ENCODE assay signal across 18 cellular contexts in genomic region chr12:101826766-101827368, GRCh38. TPM values are rescaled to one million over a fixed set of nuclear protein-coding genes. Genes with fewer than 3 reads are reported as not detected.
DNase-seq lines count a peak whose midpoint lies in the region; ATAC-seq and TF ChIP-seq lines count a peak whose summit lies in the region.
"Had no signal": no experiment of that assay in that cellular context is flagged by ENCODE, and none has a peak within 500 bp of the region (broad histone marks: within the 10 kb centered on the region; RNA-seq: fewer than 3 reads in every experiment).

No MANE protein-coding gene starts in this region.

- H3K9me3 Mint-ChIP-seq in activated CD4-positive, alpha-beta T cell treated with anti-CD3 and anti-CD28 coated beads, Interleukin-2, amount 10 ng/mL, durations not matched to agents 24 days and 14 days, result no peaks in the 10 kb centered on the region
- H3K9me3 Mint-ChIP-seq in activated CD4-positive, alpha-beta T cell treated with anti-CD3 and anti-CD28 coated beads, Interleukin-2, amount 10 ng/mL, durations not matched to agents 7 days and 5 days, result no peaks in the 10 kb centered on the region
- H3K9me3 Mint-ChIP-seq in activated naive CD8-positive, alpha-beta T cell treated with anti-CD3 and anti-CD28 coated beads, Interleukin-2, amount 10 ng/mL, durations not matched to agents 7 days and 5 days, result no peaks in the 10 kb centered on the region
- H3K9me3 Mint-ChIP-seq in nephron (no peaks in the 10 kb centered on the region), Caco-2 (ENCODE audit: unreplicated experiment) (no peaks in the 10 kb centered on the region)
- H3K9me3 Mint-ChIP-seq: activated T-cell treated with anti-CD3 and anti-CD28 coated beads, Interleukin-2, amount 50 U/mL, for 4 hours; CD8-positive, alpha-beta T cell had no signal

- ATAC-seq in activated naive CD8-positive, alpha-beta T cell treated with anti-CD3 and anti-CD28 coated beads, Interleukin-2, amount 10 ng/mL, durations not matched to agents 7 days and 5 days (ENCODE audit: low read depth), result no peak
- ATAC-seq in HG03432 (IDR thresholded peaks at IDR 0.05; ENCODE audit: unreplicated experiment), result no peak
- ATAC-seq: activated T-cell treated with anti-CD3 and anti-CD28 coated beads, Interleukin-2, amount 50 U/mL, for 4 hours; CD8-positive, alpha-beta T cell; heart left ventricle had no signal

- BruUV-seq in Caco-2 (replicated peaks; lab: Mats Ljungman, UMichigan), result no TSS peak

- no peaks in the 10 kb centered on the region for H3K36me3 ChIP-seq in Caco-2 (ENCODE audit: control insufficient read depth, insufficient read depth, low read length)
- H3K36me3 ChIP-seq: heart left ventricle had no signal

- CTCF ChIA-PET in activated CD4-positive, alpha-beta T cell treated with anti-CD3 and anti-CD28 coated beads, Interleukin-2, amount 10 ng/mL, durations not matched to agents 7 days and 5 days (lab: Charles Lee), result interaction anchor here (0.6 to 5.7 kb wide), 7 partner anchors 10 to 54 kb away, joined by 3 to 49 read pairs (median 6); no protein-coding TSS in a partner anchor
- CTCF ChIA-PET in Caco-2 (lab: Charles Lee), result interaction anchor here (0.7 to 0.8 kb wide), 2 partner anchors 16 to 53 kb away, joined by 4 to 13 read pairs; no protein-coding TSS in a partner anchor

- TF ChIP-seq POLR2A in NB4 (IDR thresholded peaks at IDR 0.05; ENCODE audit: extremely low read depth, insufficient read length), result no peak

- H3K27me3 ChIP-seq in Caco-2 (replicated peaks; ENCODE audit: control insufficient read depth, insufficient read depth, low read length), result no peaks in the 10 kb centered on the region
- H3K27me3 ChIP-seq: heart left ventricle had no signal

- POLR2A ChIA-PET in activated CD4-positive, alpha-beta T cell treated with anti-CD3 and anti-CD28 coated beads, Interleukin-2, amount 10 ng/mL, durations not matched to agents 7 days and 5 days (lab: Charles Lee), result no interaction called here
- POLR2A ChIA-PET in activated naive CD8-positive, alpha-beta T cell treated with anti-CD3 and anti-CD28 coated beads, Interleukin-2, amount 10 ng/mL, durations not matched to agents 7 days and 5 days (lab: Charles Lee), result interaction anchor here (0.7 to 6.5 kb wide), 3 partner anchors 12 to 42 kb away, joined by 3 to 85 read pairs (median 3); no protein-coding TSS in a partner anchor
- POLR2A ChIA-PET in Caco-2 (lab: Charles Lee), result no interaction called here

- H3K4me3 ChIP-seq in NB4 (ENCODE audit: low read depth, low read length), result no peak overlapping the region
- no peak overlapping the region for H3K4me3 ChIP-seq in Caco-2 (ENCODE audit: low read depth, low read length)
- H3K4me3 ChIP-seq: heart left ventricle had no signal

- H3K27me3 Mint-ChIP-seq in activated CD4-positive, alpha-beta T cell treated with anti-CD3 and anti-CD28 coated beads, Interleukin-2, amount 10 ng/mL, durations not matched to agents 24 days and 14 days, result no peaks in the 10 kb centered on the region
- no peaks in the 10 kb centered on the region for H3K27me3 Mint-ChIP-seq in activated CD4-positive, alpha-beta T cell treated with anti-CD3 and anti-CD28 coated beads, Interleukin-2, amount 10 ng/mL, durations not matched to agents 7 days and 5 days
- H3K27me3 Mint-ChIP-seq in activated naive CD8-positive, alpha-beta T cell treated with anti-CD3 and anti-CD28 coated beads, Interleukin-2, amount 10 ng/mL, durations not matched to agents 7 days and 5 days, result no peaks in the 10 kb centered on the region
- peaks cover 4% of the 10 kb centered on the region for H3K27me3 Mint-ChIP-seq in nephron (ENCODE audit: low read depth)
- no peaks in the 10 kb centered on the region for H3K27me3 Mint-ChIP-seq in Caco-2 (ENCODE audit: insufficient read depth, unreplicated experiment)

- H3K27ac Mint-ChIP-seq in activated CD4-positive, alpha-beta T cell treated with anti-CD3 and anti-CD28 coated beads, Interleukin-2, amount 10 ng/mL, durations not matched to agents 24 days and 14 days, result peak overlapping the region; percentile 60
- no peak overlapping the region for H3K27ac Mint-ChIP-seq in activated CD4-positive, alpha-beta T cell treated with anti-CD3 and anti-CD28 coated beads, Interleukin-2, amount 10 ng/mL, durations not matched to agents 7 days and 5 days
- H3K27ac Mint-ChIP-seq in activated naive CD8-positive, alpha-beta T cell treated with anti-CD3 and anti-CD28 coated beads, Interleukin-2, amount 10 ng/mL, durations not matched to agents 7 days and 5 days, result peak overlapping the region; percentile 24
- H3K27ac Mint-ChIP-seq in nephron, result peak overlapping the region in 2 of 3 experiments; percentile 42 to 75
- no peak overlapping the region for H3K27ac Mint-ChIP-seq in Caco-2 (ENCODE audit: unreplicated experiment)

- peaks cover 60% of the 10 kb centered on the region for H3K4me1 Mint-ChIP-seq in activated CD4-positive, alpha-beta T cell treated with anti-CD3 and anti-CD28 coated beads, Interleukin-2, amount 10 ng/mL, durations not matched to agents 24 days and 14 days
- peaks cover 77% of the 10 kb centered on the region for H3K4me1 Mint-ChIP-seq in activated CD4-positive, alpha-beta T cell treated with anti-CD3 and anti-CD28 coated beads, Interleukin-2, amount 10 ng/mL, durations not matched to agents 7 days and 5 days
- peaks cover 57% of the 10 kb centered on the region for H3K4me1 Mint-ChIP-seq in activated naive CD8-positive, alpha-beta T cell treated with anti-CD3 and anti-CD28 coated beads, Interleukin-2, amount 10 ng/mL, durations not matched to agents 7 days and 5 days
- peaks cover 56% of the 10 kb centered on the region for H3K4me1 Mint-ChIP-seq in nephron
- H3K4me1 Mint-ChIP-seq in Caco-2 (ENCODE audit: low read depth, unreplicated experiment), result peaks cover 4% of the 10 kb centered on the region

- peaks cover 10% of the 10 kb centered on the region for H3K36me3 Mint-ChIP-seq in activated CD4-positive, alpha-beta T cell treated with anti-CD3 and anti-CD28 coated beads, Interleukin-2, amount 10 ng/mL, durations not matched to agents 24 days and 14 days (ENCODE audit: low read depth)
- H3K36me3 Mint-ChIP-seq in activated CD4-positive, alpha-beta T cell treated with anti-CD3 and anti-CD28 coated beads, Interleukin-2, amount 10 ng/mL, durations not matched to agents 7 days and 5 days (ENCODE audit: low read depth), result peaks cover 8% of the 10 kb centered on the region
- H3K36me3 Mint-ChIP-seq in activated naive CD8-positive, alpha-beta T cell treated with anti-CD3 and anti-CD28 coated beads, Interleukin-2, amount 10 ng/mL, durations not matched to agents 7 days and 5 days, result peaks cover 15% of the 10 kb centered on the region
- no peaks in the 10 kb centered on the region for H3K36me3 Mint-ChIP-seq in nephron (ENCODE audit: low read depth)
- H3K36me3 Mint-ChIP-seq in Caco-2 (ENCODE audit: insufficient read depth, unreplicated experiment), result no peaks in the 10 kb centered on the region

- peak overlapping the region; percentile 18 for H3K4me3 Mint-ChIP-seq in activated CD4-positive, alpha-beta T cell treated with anti-CD3 and anti-CD28 coated beads, Interleukin-2, amount 10 ng/mL, durations not matched to agents 24 days and 14 days
- no peak overlapping the region for H3K4me3 Mint-ChIP-seq in activated CD4-positive, alpha-beta T cell treated with anti-CD3 and anti-CD28 coated beads, Interleukin-2, amount 10 ng/mL, durations not matched to agents 7 days and 5 days
- peak overlapping the region; percentile 25 for H3K4me3 Mint-ChIP-seq in activated naive CD8-positive, alpha-beta T cell treated with anti-CD3 and anti-CD28 coated beads, Interleukin-2, amount 10 ng/mL, durations not matched to agents 7 days and 5 days
- H3K4me3 Mint-ChIP-seq in nephron (peak overlapping the region in 1 of 3 experiments; percentile 31), Caco-2 (ENCODE audit: unreplicated experiment) (no peak overlapping the region)
- H3K4me3 Mint-ChIP-seq: activated T-cell treated with anti-CD3 and anti-CD28 coated beads, Interleukin-2, amount 50 U/mL, for 4 hours; CD8-positive, alpha-beta T cell had no signal

- no peaks in the 10 kb centered on the region for H3K9me3 ChIP-seq in Caco-2
- H3K9me3 ChIP-seq: heart left ventricle had no signal

- no peak for DNase-seq in activated CD4-positive, alpha-beta T cell treated with anti-CD3 and anti-CD28 coated beads, Interleukin-2, amount 10 ng/mL, durations not matched to agents 24 days and 14 days
- no peak for DNase-seq in activated CD4-positive, alpha-beta T cell treated with anti-CD3 and anti-CD28 coated beads, Interleukin-2, amount 10 ng/mL, durations not matched to agents 7 days and 5 days
- DNase-seq in NB4 (ENCODE audit: low read depth) (peak; percentile 74), GM03348 (ENCODE audit: low spot score) (no peak), Caco-2 (no peak)
- no peak for DNase-seq in activated naive CD8-positive, alpha-beta T cell treated with anti-CD3 and anti-CD28 coated beads, Interleukin-2, amount 10 ng/mL, durations not matched to agents 7 days and 5 days
- DNase-seq: activated T-cell treated with anti-CD3 and anti-CD28 coated beads, Interleukin-2, amount 50 U/mL, for 4 hours; CD8-positive, alpha-beta T cell; EL; GOT3; heart left ventricle; islet precursor cell; Karpas-422; NCI-H1930; SHP77; stimulated activated CD4-positive, alpha-beta T cell treated with anti-CD3 and anti-CD28 coated beads, Interleukin-15, amount 100 ng/mL, for 24 hours had no signal

- H3K4me1 ChIP-seq in Caco-2, result 0 out of 2 replicates have a peak, but pooled peaks cover 4% of the 10 kb centered on the region

- intact Hi-C loops in activated CD4-positive, alpha-beta T cell treated with anti-CD3 and anti-CD28 coated beads, Interleukin-2, amount 10 ng/mL, durations not matched to agents 24 days and 14 days (cut with micrococcal nuclease), result no loop called here
- intact Hi-C loops in Caco-2 (cut with micrococcal nuclease; ENCODE audit: unreplicated experiment), result no loop called here

- TF ChIP-seq CTCF in NB4 (IDR thresholded peaks at IDR 0.05; ENCODE audit: low read depth, low read length) (no peak), nephron (IDR thresholded peaks at IDR 0.05; ENCODE audit: unreplicated experiment in 3 of 3) (no peak), Caco-2 (IDR thresholded peaks at IDR 0.05; ENCODE audit: insufficient read depth in 1 of 2, low read depth in 1 of 2, low read length in 1 of 2, severe bottlenecking in 1 of 2, unreplicated experiment in 1 of 2) (no peak)

RNA-seq across cellular contexts. Expression of gene GNPTAB, which starts 3.9 kb away (rescaled TPM):
- total RNA-seq in activated CD4-positive, alpha-beta T cell treated with anti-CD3 and anti-CD28 coated beads, Interleukin-2, amount 10 ng/mL, durations not matched to agents 24 days and 14 days, result 48.2 and 57.2 TPM in 2 replicates
- total RNA-seq in activated CD4-positive, alpha-beta T cell treated with anti-CD3 and anti-CD28 coated beads, Interleukin-2, amount 10 ng/mL, durations not matched to agents 7 days and 5 days, result 10 to 100 TPM; 57.4 to 68.7 TPM
- total RNA-seq in activated naive CD8-positive, alpha-beta T cell treated with anti-CD3 and anti-CD28 coated beads, Interleukin-2, amount 10 ng/mL, durations not matched to agents 7 days and 5 days, result 10 to 100 TPM; 89.5 to 91.1 TPM
- total RNA-seq in Caco-2 (2022), result 33.1 and 39.1 TPM in 2 replicates

RNA-seq across cellular contexts. Expression of gene DRAM1, which starts 50.5 kb away (rescaled TPM):
- 4.3 and 4.6 TPM in 2 replicates for total RNA-seq in activated CD4-positive, alpha-beta T cell treated with anti-CD3 and anti-CD28 coated beads, Interleukin-2, amount 10 ng/mL, durations not matched to agents 24 days and 14 days
- 1 to 10 TPM; 1.4 to 2.5 TPM for total RNA-seq in activated CD4-positive, alpha-beta T cell treated with anti-CD3 and anti-CD28 coated beads, Interleukin-2, amount 10 ng/mL, durations not matched to agents 7 days and 5 days
- total RNA-seq in activated naive CD8-positive, alpha-beta T cell treated with anti-CD3 and anti-CD28 coated beads, Interleukin-2, amount 10 ng/mL, durations not matched to agents 7 days and 5 days, result 1 to 10 TPM; 2.3 to 4.1 TPM
- total RNA-seq in Caco-2 (2022), result 44.5 and 46.4 TPM in 2 replicates

Comparison
In these comparisons a context has a peak if more than half of its experiments do, and no peak if none do; other contexts are left out.
1. H3K27ac Mint-ChIP-seq: peak in activated CD4-positive, alpha-beta T cell treated with anti-CD3 and anti-CD28 coated beads, Interleukin-2, amount 10 ng/mL, durations not matched to agents 24 days and 14 days (single experiment), activated naive CD8-positive, alpha-beta T cell treated with anti-CD3 and anti-CD28 coated beads, Interleukin-2, amount 10 ng/mL, durations not matched to agents 7 days and 5 days (single experiment) and nephron (2 of 3); none in activated CD4-positive, alpha-beta T cell treated with anti-CD3 and anti-CD28 coated beads, Interleukin-2, amount 10 ng/mL, durations not matched to agents 7 days and 5 days (single experiment) and Caco-2 (single experiment).
2. H3K4me3 Mint-ChIP-seq: peak in activated CD4-positive, alpha-beta T cell treated with anti-CD3 and anti-CD28 coated beads, Interleukin-2, amount 10 ng/mL, durations not matched to agents 24 days and 14 days (single experiment) and activated naive CD8-positive, alpha-beta T cell treated with anti-CD3 and anti-CD28 coated beads, Interleukin-2, amount 10 ng/mL, durations not matched to agents 7 days and 5 days (single experiment); none in activated CD4-positive, alpha-beta T cell treated with anti-CD3 and anti-CD28 coated beads, Interleukin-2, amount 10 ng/mL, durations not matched to agents 7 days and 5 days (single experiment) and Caco-2 (single experiment).